Comparison of ENCODE assay signal across 8 cellular contexts in the genomic region with DNA sequence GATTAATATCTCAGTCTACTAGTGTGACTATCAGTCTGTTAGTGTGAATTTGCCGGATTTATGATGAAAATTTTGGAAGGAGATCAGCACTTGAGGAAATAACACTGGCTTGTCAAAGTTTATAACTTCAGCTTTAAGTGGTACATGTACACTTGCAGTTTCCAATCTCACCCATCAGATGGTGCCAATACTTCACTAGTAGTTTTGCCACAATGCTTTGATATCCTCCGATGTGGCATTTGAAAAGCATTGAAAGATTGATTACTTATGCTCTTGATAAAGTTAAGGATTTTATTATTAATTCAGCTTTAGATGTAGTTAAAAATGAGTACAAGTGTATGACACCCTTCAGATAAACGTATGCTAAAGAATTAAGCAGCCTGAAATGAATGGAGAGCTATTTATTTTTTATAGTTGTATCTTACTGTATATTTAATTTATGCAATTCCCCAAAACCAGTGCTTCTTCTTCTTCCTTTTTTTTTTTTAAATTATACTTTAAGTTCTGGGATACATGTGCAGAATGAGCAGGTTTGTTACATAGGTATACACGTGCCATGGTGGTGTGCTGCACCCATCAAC.
A peak's percentile ranks its signal among the peaks of the same experiment; 100 is the strongest.
DNase-seq lines count a peak whose midpoint lies in the region; ATAC-seq and TF ChIP-seq lines count a peak whose summit lies in the region.

No MANE protein-coding gene starts in this region.

- ATAC-seq in HG03097 (IDR thresholded peaks at IDR 0.05; ENCODE audit: low FRiP score, unreplicated experiment) (no peak), GM21737 (IDR thresholded peaks at IDR 0.05; ENCODE audit: unreplicated experiment) (no peak)

- WGBS in esophagus muscularis mucosa = 33% methylated on average over 4 of the region's 4 CpGs

- TF ChIP-seq EP300 in esophagus muscularis mucosa (IDR thresholded peaks at IDR 0.05) = no peak

- no peaks in the 10 kb centered on the region for H3K27me3 ChIP-seq in esophagus muscularis mucosa
- H3K27me3 ChIP-seq in neutrophil = no peaks in the 10 kb centered on the region

- H3K27ac ChIP-seq in esophagus muscularis mucosa (replicated peaks in 1 of 4) = no peak overlapping the region
- no peak overlapping the region for H3K27ac ChIP-seq in neutrophil

- H3K9me3 ChIP-seq in esophagus muscularis mucosa (no peaks in the 10 kb centered on the region), neutrophil (no peaks in the 10 kb centered on the region)

- no peak overlapping the region for H3K4me3 ChIP-seq in esophagus muscularis mucosa
- H3K4me3 ChIP-seq in neutrophil (ENCODE audit: low read depth in 1 of 2, low read length in 1 of 2) = no peak overlapping the region

- TF ChIP-seq CTCF in GM12873 (IDR thresholded peaks at IDR 0.05; ENCODE audit: insufficient read depth, low read depth, low read length, missing control alignments) = peak; percentile 65
- TF ChIP-seq CTCF in esophagus muscularis mucosa (IDR thresholded peaks at IDR 0.05) = peak; percentile 62 to 70 (median 65)
- peak; percentile 52 for TF ChIP-seq CTCF in neutrophil (IDR thresholded peaks at IDR 0.05)

- no peak for TF ChIP-seq POLR2A in esophagus muscularis mucosa (IDR thresholded peaks at IDR 0.05; ENCODE audit: low read depth)

- intact Hi-C loops in esophagus muscularis mucosa (cut with DNase I) = loop anchor here (5.0 kb wide), 2 partner anchors 184 to 709 kb away; no protein-coding TSS in a partner anchor

- H3K4me1 ChIP-seq in esophagus muscularis mucosa = peaks cover 0 to 8% (median 4%) of the 10 kb centered on the region in 4 donors
- no peaks in the 10 kb centered on the region for H3K4me1 ChIP-seq in neutrophil (ENCODE audit: control insufficient read depth in 1 of 2, insufficient read depth in 1 of 2, low read depth in 1 of 2, low read length in 1 of 2)

- peak; percentile 41 for DNase-seq in AG20443 (ENCODE audit: low spot score)
- peak; percentile 75 to 82 for DNase-seq in NCI-H2081 (lab: John Stamatoyannopoulos, UW)
- DNase-seq in T-helper 22 cell (ENCODE audit: low read depth) = peak; percentile 1
- DNase-seq in esophagus muscularis mucosa (ENCODE audit: extremely low spot score) = no peak

- no peaks in the 10 kb centered on the region for H3K36me3 ChIP-seq in esophagus muscularis mucosa
- no peaks in the 10 kb centered on the region for H3K36me3 ChIP-seq in neutrophil
